Comparison of ENCODE assay signal across 1 cellular context in the genomic region with DNA sequence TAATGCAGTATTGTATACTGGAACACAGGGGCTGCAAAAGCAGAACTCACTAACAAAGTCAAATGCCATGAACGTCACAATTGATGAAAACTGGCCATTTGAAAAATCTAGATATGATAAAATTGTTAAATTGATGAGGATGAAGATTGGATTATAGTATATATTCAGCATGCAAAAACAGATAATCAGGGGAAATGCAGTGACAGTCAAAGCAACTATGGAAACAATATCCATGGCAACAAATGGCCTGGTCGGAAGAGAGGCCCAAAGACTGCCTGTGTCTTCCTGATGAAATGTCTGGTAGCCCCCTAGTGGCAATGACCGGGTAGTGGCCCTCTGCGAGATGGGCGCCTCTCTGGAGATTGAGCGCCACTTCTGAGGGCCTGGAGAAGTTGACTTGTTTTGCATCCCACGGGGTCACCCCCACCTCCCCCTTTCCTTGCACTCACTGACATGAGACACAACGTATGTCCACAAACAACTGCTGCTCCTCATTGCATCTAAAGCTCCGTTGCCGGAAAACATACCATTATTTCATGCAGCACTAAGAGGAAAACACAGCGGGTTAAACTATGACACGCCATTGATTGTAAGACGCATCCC.
TF ChIP-seq lines count a peak whose summit lies in the region.

No MANE protein-coding gene starts in this region.

TF ChIP-seq in H1, 55 proteins besides CTCF, POLR2A, EP300 and RAD21:
- no peak for TF ChIP-seq SIX5 (IDR thresholded peaks at IDR 0.05; ENCODE audit: low read depth, low read length)
- TF ChIP-seq CHD7 (IDR thresholded peaks at IDR 0.05; ENCODE audit: insufficient replicate concordance, low read length), result no peak
- no peak for TF ChIP-seq GTF2F1 (IDR thresholded peaks at IDR 0.05; ENCODE audit: borderline replicate concordance, low read depth, low read length)
- TF ChIP-seq, protein P1, sequence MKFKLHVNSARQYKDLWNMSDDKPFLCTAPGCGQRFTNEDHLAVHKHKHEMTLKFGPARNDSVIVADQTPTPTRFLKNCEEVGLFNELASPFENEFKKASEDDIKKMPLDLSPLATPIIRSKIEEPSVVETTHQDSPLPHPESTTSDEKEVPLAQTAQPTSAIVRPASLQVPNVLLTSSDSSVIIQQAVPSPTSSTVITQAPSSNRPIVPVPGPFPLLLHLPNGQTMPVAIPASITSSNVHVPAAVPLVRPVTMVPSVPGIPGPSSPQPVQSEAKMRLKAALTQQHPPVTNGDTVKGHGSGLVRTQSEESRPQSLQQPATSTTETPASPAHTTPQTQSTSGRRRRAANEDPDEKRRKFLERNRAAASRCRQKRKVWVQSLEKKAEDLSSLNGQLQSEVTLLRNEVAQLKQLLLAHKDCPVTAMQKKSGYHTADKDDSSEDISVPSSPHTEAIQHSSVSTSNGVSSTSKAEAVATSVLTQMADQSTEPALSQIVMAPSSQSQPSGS (IDR thresholded peaks at IDR 0.05; ENCODE audit: low read length), result no peak
- 0 out of 4 replicates have a peak, but pooled peaks of 1 of the 2 experiments have one; percentile 32 for TF ChIP-seq SIN3A (conservative IDR thresholded peaks at IDR 0.05 in 1 of 2, IDR thresholded peaks at IDR 0.05 in 1 of 2; ENCODE audit: low read depth in 1 of 2, low read length in 2 of 2)
- TF ChIP-seq, protein P2, sequence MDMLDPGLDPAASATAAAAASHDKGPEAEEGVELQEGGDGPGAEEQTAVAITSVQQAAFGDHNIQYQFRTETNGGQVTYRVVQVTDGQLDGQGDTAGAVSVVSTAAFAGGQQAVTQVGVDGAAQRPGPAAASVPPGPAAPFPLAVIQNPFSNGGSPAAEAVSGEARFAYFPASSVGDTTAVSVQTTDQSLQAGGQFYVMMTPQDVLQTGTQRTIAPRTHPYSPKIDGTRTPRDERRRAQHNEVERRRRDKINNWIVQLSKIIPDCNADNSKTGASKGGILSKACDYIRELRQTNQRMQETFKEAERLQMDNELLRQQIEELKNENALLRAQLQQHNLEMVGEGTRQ (IDR thresholded peaks at IDR 0.05; ENCODE audit: low read length), result no peak
- no peak for TF ChIP-seq POU5F1 (IDR thresholded peaks at IDR 0.05; ENCODE audit: low read depth, low read length)
- TF ChIP-seq SUZ12 (IDR thresholded peaks at IDR 0.05; ENCODE audit: low read length), result no peak
- TF ChIP-seq JUN (IDR thresholded peaks at IDR 0.05; ENCODE audit: low read depth, low read length), result no peak
- TF ChIP-seq GABPA (IDR thresholded peaks at IDR 0.05; ENCODE audit: borderline replicate concordance, insufficient read depth, low read length), result no peak
- no peak for TF ChIP-seq SIRT6 (IDR thresholded peaks at IDR 0.05; ENCODE audit: low read length)
- peak; percentile 44 for TF ChIP-seq NANOG (IDR thresholded peaks at IDR 0.05; ENCODE audit: insufficient read depth, low read depth, low read length, poor library complexity, severe bottlenecking)
- no peak for TF ChIP-seq POLR2AphosphoS5 (IDR thresholded peaks at IDR 0.05; ENCODE audit: low read depth, low read length)
- TF ChIP-seq HDAC2 (IDR thresholded peaks at IDR 0.05; ENCODE audit: borderline replicate concordance in 1 of 2, low read depth in 2 of 2, low read length in 2 of 2), result no peak
- no peak for TF ChIP-seq NRF1 (IDR thresholded peaks at IDR 0.05; ENCODE audit: low read depth, low read length)
- TF ChIP-seq CREB1 (IDR thresholded peaks at IDR 0.05), result peak; percentile 47; the same call in 1 of the 2 replicates
- TF ChIP-seq TAF1 (IDR thresholded peaks at IDR 0.05; ENCODE audit: low read depth, low read length), result no peak
- TF ChIP-seq RBBP5 (IDR thresholded peaks at IDR 0.05; ENCODE audit: borderline replicate concordance, low read depth, low read length), result no peak
- TF ChIP-seq CBX5 (IDR thresholded peaks at IDR 0.05; ENCODE audit: low read depth, low read length), result no peak
- TF ChIP-seq SRF (IDR thresholded peaks at IDR 0.05; ENCODE audit: low read depth, low read length), result no peak
- TF ChIP-seq CTBP2 (IDR thresholded peaks at IDR 0.05; ENCODE audit: borderline replicate concordance, insufficient read depth, insufficient read length, low read length), result peak; percentile 38
- no peak for TF ChIP-seq KDM5A (IDR thresholded peaks at IDR 0.05; ENCODE audit: low read length)
